In genomic region chr1:179017383-179018326, GRCh38 we compare ENCODE assay signal across 12 cellular contexts. TPM values are rescaled to one million over a fixed set of nuclear protein-coding genes. Genes with fewer than 3 reads are reported as not detected.
A peak's percentile ranks its signal among the peaks of the same experiment; 100 is the strongest.
DNase-seq lines count a peak whose midpoint lies in the region; ATAC-seq, FAIRE-seq and TF ChIP-seq lines count a peak whose summit lies in the region.
"Had no signal": no experiment of that assay in that cellular context is flagged by ENCODE, and none has a peak within 500 bp of the region (broad histone marks: within the 10 kb centered on the region; RNA-seq: fewer than 3 reads in every experiment).

No MANE protein-coding gene starts in this region.

- no peaks in the 10 kb centered on the region for H3K9me2 ChIP-seq in PC-3 (replicated peaks; ENCODE audit: low read length)

- H3K9me3 Mint-ChIP-seq in CD8-positive, alpha-beta memory T cell: peaks cover 0 to 1% (median 0%) of the 10 kb centered on the region in 5 donors
- H3K9me3 Mint-ChIP-seq in neural progenitor cell: no peaks in the 10 kb centered on the region

- H4K20me1 ChIP-seq in PC-3 (ENCODE audit: low read length) (no peaks in the 10 kb centered on the region), neural progenitor cell (ENCODE audit: low read depth) (no peaks in the 10 kb centered on the region)

- peaks cover 0 to 6% (median 3%) of the 10 kb centered on the region in 3 donors for H3K4me1 Mint-ChIP-seq in CD8-positive, alpha-beta memory T cell
- peaks cover 26% of the 10 kb centered on the region for H3K4me1 Mint-ChIP-seq in neural progenitor cell

- H3K36me3 ChIP-seq in CD8-positive, alpha-beta memory T cell (ENCODE audit: insufficient read depth, low read length): no peaks in the 10 kb centered on the region
- H3K36me3 ChIP-seq in PC-3 (ENCODE audit: low read depth, low read length) (no peaks in the 10 kb centered on the region), neural progenitor cell (no peaks in the 10 kb centered on the region)
- H3K36me3 ChIP-seq: thoracic aorta had no signal

- no peaks in the 10 kb centered on the region for H3K27me3 ChIP-seq in CD8-positive, alpha-beta memory T cell (ENCODE audit: insufficient read depth, low read length, poor library complexity, severe bottlenecking)
- H3K27me3 ChIP-seq in PC-3 (ENCODE audit: low read length): no peaks in the 10 kb centered on the region
- H3K27me3 ChIP-seq in neural progenitor cell: no peaks in the 10 kb centered on the region

- H3K4me3 ChIP-seq in CD8-positive, alpha-beta memory T cell (ENCODE audit: low read length): no peak overlapping the region
- H3K4me3 ChIP-seq in PC-3 (ENCODE audit: low read length) (peak overlapping the region; percentile 35), epithelial cell of esophagus (ENCODE audit: low read length) (no peak overlapping the region), neural progenitor cell (no peak overlapping the region), lower leg skin (ENCODE audit: low read depth, poor library complexity, severe bottlenecking) (no peak overlapping the region)
- H3K4me3 ChIP-seq: thoracic aorta had no signal

- H3K27ac ChIP-seq in CD8-positive, alpha-beta memory T cell (ENCODE audit: low read depth, low read length): peak overlapping the region; percentile 84
- H3K27ac ChIP-seq in PC-3 (ENCODE audit: low read length) (peak overlapping the region; percentile 82), neural progenitor cell (no peak overlapping the region)

- intact Hi-C loops in PC-3 (cut with micrococcal nuclease): no loop called here
- intact Hi-C loops in lower leg skin (cut with DNase I; ENCODE audit: low total_unique reads): no loop called here

- BruUV-seq in PC-3 (replicated peaks; lab: Mats Ljungman, UMichigan): no TSS peak

- TF ChIP-seq POLR2A in lower leg skin (IDR thresholded peaks at IDR 0.05) (no peak), GM12891 (IDR thresholded peaks at IDR 0.05; ENCODE audit: low read depth, low read length) (no peak)

- H3K4me3 Mint-ChIP-seq in CD8-positive, alpha-beta memory T cell: no peak overlapping the region
- H3K4me3 Mint-ChIP-seq in neural progenitor cell: no peak overlapping the region

- ATAC-seq in PC-3: peak; percentile 48
- no peak for ATAC-seq in GM21515 (IDR thresholded peaks at IDR 0.05; ENCODE audit: unreplicated experiment)

- H3K4me2 ChIP-seq in PC-3 (ENCODE audit: low read length) (peak overlapping the region; percentile 77), neural progenitor cell (no peak overlapping the region)

- H2AFZ ChIP-seq in PC-3 (ENCODE audit: low read length) (peak overlapping the region; percentile 52; the same call in 1 of the 2 replicates), neural progenitor cell (replicated peaks) (no peak overlapping the region)

- H3K27me3 Mint-ChIP-seq in CD8-positive, alpha-beta memory T cell: peaks cover 7 to 10% of the 10 kb centered on the region in 2 donors
- H3K27me3 Mint-ChIP-seq in neural progenitor cell (ENCODE audit: insufficient read depth, low read depth): peaks cover 7% of the 10 kb centered on the region

- WGBS in lower leg skin, 2 donors: 34 to 38% methylated on average over 3 of the region's 3 CpGs

- TF ChIP-seq CTCF in PC-3 (conservative IDR thresholded peaks at IDR 0.05; ENCODE audit: low read depth, low read length) (no peak), epithelial cell of esophagus (IDR thresholded peaks at IDR 0.05; ENCODE audit: insufficient read depth, low read depth, low read length, missing control alignments) (no peak), neural progenitor cell (IDR thresholded peaks at IDR 0.05) (no peak), lower leg skin (IDR thresholded peaks at IDR 0.05) (no peak)

- no peaks in the 10 kb centered on the region for H3K36me3 Mint-ChIP-seq in CD8-positive, alpha-beta memory T cell
- H3K36me3 Mint-ChIP-seq in neural progenitor cell: no peaks in the 10 kb centered on the region

- POLR2A ChIA-PET in CD8-positive, alpha-beta memory T cell (lab: Charles Lee): no interaction called here
- POLR2A ChIA-PET in PC-3 (lab: Charles Lee; ENCODE audit: unreplicated experiment): no interaction called here

- H3K79me2 ChIP-seq in PC-3 (ENCODE audit: low read length): no peaks in the 10 kb centered on the region
- H3K79me2 ChIP-seq in neural progenitor cell (ENCODE audit: low read depth): no peaks in the 10 kb centered on the region

- H3K4me1 ChIP-seq in CD8-positive, alpha-beta memory T cell (ENCODE audit: insufficient read depth, low read length): no peaks in the 10 kb centered on the region
- H3K4me1 ChIP-seq in PC-3 (ENCODE audit: insufficient read depth, low read length) (peaks cover 30% of the 10 kb centered on the region), neural progenitor cell (no peaks in the 10 kb centered on the region)

- no peak for FAIRE-seq in GM12891 (lab: Jason Lieb, UNC)
- FAIRE-seq: H1 had no signal

- peak overlapping the region; percentile 31; the same call in 1 of the 2 replicates for H3K9ac ChIP-seq in PC-3 (ENCODE audit: low read length)
- no peak overlapping the region for H3K9ac ChIP-seq in neural progenitor cell

- no peak overlapping the region for H3K27ac Mint-ChIP-seq in CD8-positive, alpha-beta memory T cell
- peak overlapping the region; percentile 69 for H3K27ac Mint-ChIP-seq in neural progenitor cell

- H3K9me3 ChIP-seq in CD8-positive, alpha-beta memory T cell (ENCODE audit: low read length): no peaks in the 10 kb centered on the region
- H3K9me3 ChIP-seq in PC-3 (ENCODE audit: low read length) (no peaks in the 10 kb centered on the region), neural progenitor cell (ENCODE audit: low read depth) (no peaks in the 10 kb centered on the region)
- H3K9me3 ChIP-seq: thoracic aorta had no signal

- no peak for DNase-seq in CD8-positive, alpha-beta memory T cell
- peak; percentile 45 for DNase-seq in PC-3
- DNase-seq in epithelial cell of esophagus (ENCODE audit: low read depth): peak; percentile 65
- DNase-seq in neural progenitor cell (ENCODE audit: low spot score): no peak
- no peak for DNase-seq in NCI-H1417 (lab: John Stamatoyannopoulos, UW)
- DNase-seq in lower leg skin (ENCODE audit: low spot score in 2 of 2): no peak
- no peak for DNase-seq in GM12891 (ENCODE audit: insufficient read length, low spot score)
- DNase-seq: effector CD4-positive, alpha-beta T cell; NCI-H446 treated with DMSO at 0.1 percent for 48 hours had no signal

- CTCF ChIA-PET in CD8-positive, alpha-beta memory T cell (lab: Charles Lee): interaction anchor here (0.9 to 2.1 kb wide), 2 partner anchors 15 kb away, joined by 3 to 8 read pairs; no protein-coding TSS in a partner anchor
- CTCF ChIA-PET in PC-3 (lab: Charles Lee): no interaction called here

- H3F3A ChIP-seq in PC-3 (ENCODE audit: low read length, unreplicated experiment): no peaks in the 10 kb centered on the region
- H3F3A ChIP-seq in neural progenitor cell (ENCODE audit: low read depth): no peaks in the 10 kb centered on the region

TF ChIP-seq in GM12891, 5 proteins besides CTCF, POLR2A, EP300 and RAD21:
- TF ChIP-seq PAX5 (IDR thresholded peaks at IDR 0.05; ENCODE audit: insufficient read depth, low read length, severe bottlenecking): no peak
- TF ChIP-seq POU2F2 (IDR thresholded peaks at IDR 0.05; ENCODE audit: low read depth, low read length): no peak
- TF ChIP-seq POLR2AphosphoS5 (IDR thresholded peaks at IDR 0.05; ENCODE audit: low read depth, low read length): no peak
- no peak for TF ChIP-seq SPI1 (IDR thresholded peaks at IDR 0.05; ENCODE audit: low read depth, low read length)
- TF ChIP-seq TAF1 (IDR thresholded peaks at IDR 0.05; ENCODE audit: low read depth, low read length): no peak

RNA-seq across cellular contexts. Expression of gene FAM20B, which starts 8.0 kb away (rescaled TPM):
- total RNA-seq in CD8-positive, alpha-beta memory T cell: 10 to 100 TPM; 39.2 to 41.5 TPM
- 11.4 TPM for polyA plus RNA-seq in CD8-positive, alpha-beta memory T cell
- total RNA-seq in PC-3 (2014; rRNA removed): 20.1 and 21.1 TPM in 2 replicates
- 29.3 and 33.8 TPM in 2 replicates for total RNA-seq in neural progenitor cell (ENCODE audit: low replicate concordance)
- total RNA-seq in lower leg skin: 10 to 100 TPM; 16.7 to 25.2 (median 20.3) TPM
- 6.1 TPM for polyA plus RNA-seq in GM12891 (2012; ENCODE audit: low read depth, missing spikeins)

Comparison
In these comparisons a context has a peak if more than half of its experiments do, and no peak if none do; other contexts are left out.
1. DNase-seq: peak in PC-3 (single experiment) and epithelial cell of esophagus (single experiment); none in CD8-positive, alpha-beta memory T cell (0 of 5), neural progenitor cell (single experiment), NCI-H1417 (0 of 3), lower leg skin (0 of 2) and GM12891 (single experiment).